In the genomic region with DNA sequence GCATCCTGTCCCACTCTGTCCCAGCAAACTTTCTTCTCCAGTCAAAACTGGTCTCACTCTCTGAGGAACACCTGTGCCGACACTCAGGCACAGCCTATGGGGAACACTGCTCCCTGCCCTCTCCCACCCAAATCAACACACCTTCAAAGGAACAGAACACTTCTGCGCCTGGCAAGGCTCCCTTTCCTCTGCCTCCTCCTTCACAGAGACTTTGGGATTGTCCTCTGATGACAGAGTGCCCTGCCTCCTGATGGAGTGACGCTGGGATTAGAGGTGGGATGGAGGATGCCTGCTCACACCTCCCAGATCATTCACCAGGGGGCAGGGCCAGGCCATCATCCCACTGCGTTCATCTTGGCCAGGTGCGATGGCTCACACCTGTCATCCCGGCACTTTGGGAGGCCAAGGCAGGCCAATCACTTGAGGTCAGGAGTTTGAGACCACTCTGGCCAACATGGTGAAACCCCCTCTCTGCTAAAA, we compare ENCODE assay signal across 16 cellular contexts. TPM values are rescaled to one million over a fixed set of nuclear protein-coding genes. Genes with fewer than 3 reads are reported as not detected.
DNase-seq lines count a peak whose midpoint lies in the region; ATAC-seq, FAIRE-seq and TF ChIP-seq lines count a peak whose summit lies in the region.
"Had no signal": no experiment of that assay in that cellular context is flagged by ENCODE, and none has a peak within 500 bp of the region (broad histone marks: within the 10 kb centered on the region; RNA-seq: fewer than 3 reads in every experiment).

No MANE protein-coding gene starts in this region.

- H2BK5ac ChIP-seq in H1 (ENCODE audit: low read depth, low read length) = no peak overlapping the region

- H3K4me2 ChIP-seq in H1 (ENCODE audit: insufficient read depth in 1 of 2, low read depth in 2 of 2, low read length in 2 of 2) = no peak overlapping the region

- FAIRE-seq in H1 (lab: Jason Lieb, UNC) = no peak
- FAIRE-seq: K562, kidney had no signal

- no peak overlapping the region for H3K4ac ChIP-seq in H1 (replicated peaks; ENCODE audit: insufficient read length, low read depth, low read length)

- POLR2A ChIA-PET in activated CD4-positive, alpha-beta T cell treated with anti-CD3 and anti-CD28 coated beads, Interleukin-2, amount 10 ng/mL, durations not matched to agents 7 days and 5 days (lab: Charles Lee) = interaction anchor here (2.1 kb wide), 1 partner anchor 52 kb away, joined by 10 read pairs; no protein-coding TSS in a partner anchor
- POLR2A ChIA-PET in RWPE1 (lab: Yijun Ruan, JAX; ENCODE audit: low non-redundant PET) = no interaction called here
- POLR2A ChIA-PET in H1 (lab: Charles Lee; ENCODE audit: partially characterized antibody) = interaction anchor here (0.7 kb wide), 1 partner anchor 12 kb away, joined by 3 read pairs; no protein-coding TSS in a partner anchor

- WGBS in H1 (ENCODE audit: extremely low coverage in 1 of 2, insufficient coverage in 1 of 2, insufficient read length in 1 of 2, insufficient replicate concordance in 2 of 2, low coverage in 1 of 2, low lambda C conversion rate in 2 of 2, missing lambda C conversion rate in 1 of 2), 2 experiments = 92% methylated on average over 6 of the region's 6 CpGs; no CpG with 5 or more reads in 1 of the 2 experiments
- WGBS in adrenal gland, 4 donors = 91 to 98% (median 93%) methylated on average over 5 to 6 of the region's 6 CpGs

- H2BK15ac ChIP-seq in H1 (ENCODE audit: low read length) = no peak overlapping the region

- no peak overlapping the region for H2BK12ac ChIP-seq in H1 (ENCODE audit: low read depth, low read length)

- TF ChIP-seq CTCF in RWPE1 (conservative IDR thresholded peaks at IDR 0.05; ENCODE audit: low read depth) = no peak
- peak; percentile 13 to 35 (median 32); a peak in 2 of 4 replicates for TF ChIP-seq CTCF in H1 (IDR thresholded peaks at IDR 0.05; ENCODE audit: control extremely low read depth in 1 of 3, insufficient read depth in 1 of 3, low read depth in 1 of 3, low read length in 3 of 3)
- TF ChIP-seq CTCF in adrenal gland (IDR thresholded peaks at IDR 0.05) = no peak

- DNase-seq in activated CD4-positive, alpha-beta T cell treated with anti-CD3 and anti-CD28 coated beads, Interleukin-2, amount 10 ng/mL, durations not matched to agents 7 days and 5 days = peak; percentile 5
- DNase-seq in activated CD4-positive, alpha-beta T cell treated with anti-CD3 and anti-CD28 coated beads for 1 hour = no peak
- DNase-seq in RWPE1 (ENCODE audit: low spot score) (no peak), H1 (ENCODE audit: low read depth in 1 of 2, low spot score in 2 of 2) (no peak), adrenal gland (no peak), HCEC 1CT (no peak)
- DNase-seq: colonic mucosa, foreskin melanocyte, kidney, NCI-H1694, sigmoid colon had no signal

- no peak overlapping the region for H3K9ac ChIP-seq in H1 (replicated peaks in 1 of 4; ENCODE audit: extremely low read depth in 1 of 4, low read depth in 3 of 4, low read length in 3 of 4)

- no peak overlapping the region for H2BK120ac ChIP-seq in H1 (replicated peaks; ENCODE audit: low read depth, low read length)

- H2AK5ac ChIP-seq in H1 (ENCODE audit: low read depth, low read length) = no peak overlapping the region

- H3K4me1 ChIP-seq in H1 (replicated peaks in 1 of 4; ENCODE audit: control insufficient read depth in 3 of 4, insufficient read depth in 4 of 4, low read length in 3 of 4) (peaks cover 0 to 5% (median 1%) of the 10 kb centered on the region in 4 experiments; a peak in 3 of 7 replicates), adrenal gland (replicated peaks in 1 of 2) (peaks cover 0 to 13% of the 10 kb centered on the region in 2 donors)
- H3K4me1 ChIP-seq: colonic mucosa had no signal

- H3K36me3 ChIP-seq in H1 (ENCODE audit: control insufficient read depth in 2 of 4, insufficient read depth in 4 of 4, low read length in 3 of 4) (no peaks in the 10 kb centered on the region), adrenal gland (replicated peaks in 1 of 2) (no peaks in the 10 kb centered on the region)
- H3K36me3 ChIP-seq: colonic mucosa, sigmoid colon, tibial nerve had no signal

- no peak overlapping the region for H3K18ac ChIP-seq in H1 (ENCODE audit: extremely low read depth, low read length)

- H3K27ac ChIP-seq in RWPE1 (peak overlapping the region; percentile 91), H1 (ENCODE audit: low read depth, low read length) (no peak overlapping the region), adrenal gland (peak overlapping the region in 1 of 5 donors; percentile 29)
- H3K27ac ChIP-seq: colonic mucosa, sigmoid colon had no signal

- no peak overlapping the region for H3K56ac ChIP-seq in H1 (replicated peaks; ENCODE audit: insufficient read length, low read depth, low read length)

- no peaks in the 10 kb centered on the region for H3K79me1 ChIP-seq in H1 (ENCODE audit: low read depth, low read length)

- no peaks in the 10 kb centered on the region for H3K23me2 ChIP-seq in H1 (ENCODE audit: low read depth, low read length)

- intact Hi-C loops in adrenal gland (cut with DNase I) = no loop called here

- H3K4me3 Mint-ChIP-seq in activated CD4-positive, alpha-beta T cell treated with anti-CD3 and anti-CD28 coated beads, Interleukin-2, amount 10 ng/mL, durations not matched to agents 7 days and 5 days = no peak overlapping the region
- H3K4me3 Mint-ChIP-seq in stimulated activated memory B cell treated with anti-CD40 and anti-IgM and Interleukin-4, amounts not matched to agents 10 μg/mL and 1 μg/mL and 100 μg/mL, for 72 hours = no peak overlapping the region
- H3K4me3 Mint-ChIP-seq: nephron had no signal

- no peak overlapping the region for H3K23ac ChIP-seq in H1 (ENCODE audit: insufficient read length)

- CTCF ChIA-PET in activated CD4-positive, alpha-beta T cell treated with anti-CD3 and anti-CD28 coated beads, Interleukin-2, amount 10 ng/mL, durations not matched to agents 7 days and 5 days (lab: Charles Lee) = interaction anchor here (0.9 to 1.6 kb wide), 3 partner anchors 12 to 18 kb away, joined by 3 to 5 read pairs (median 3); no protein-coding TSS in a partner anchor
- CTCF ChIA-PET in RWPE1 (lab: Yijun Ruan, JAX) = no interaction called here
- CTCF ChIA-PET in H1 (lab: Charles Lee; ENCODE audit: partially characterized antibody) = interaction anchor here (0.6 to 1.0 kb wide), 3 partner anchors 17 to 304 kb away, joined by 3 to 4 read pairs (median 3); no protein-coding TSS in a partner anchor

- peaks cover 3% of the 10 kb centered on the region for H3K9me3 Mint-ChIP-seq in activated CD4-positive, alpha-beta T cell treated with anti-CD3 and anti-CD28 coated beads, Interleukin-2, amount 10 ng/mL, durations not matched to agents 7 days and 5 days
- H3K9me3 Mint-ChIP-seq in stimulated activated memory B cell treated with anti-CD40 and anti-IgM and Interleukin-4, amounts not matched to agents 10 μg/mL and 1 μg/mL and 100 μg/mL, for 72 hours = peaks cover 12% of the 10 kb centered on the region
- H3K9me3 Mint-ChIP-seq: nephron had no signal

- H4K8ac ChIP-seq in H1 (ENCODE audit: extremely low read depth, insufficient read depth, low read length) = no peak overlapping the region

- H3K79me2 ChIP-seq in H1 (ENCODE audit: control insufficient read depth in 1 of 2, insufficient read depth in 2 of 2, low read length in 2 of 2) = no peaks in the 10 kb centered on the region

- H3K27me3 Mint-ChIP-seq in activated CD4-positive, alpha-beta T cell treated with anti-CD3 and anti-CD28 coated beads, Interleukin-2, amount 10 ng/mL, durations not matched to agents 7 days and 5 days = no peaks in the 10 kb centered on the region
- H3K27me3 Mint-ChIP-seq in stimulated activated memory B cell treated with anti-CD40 and anti-IgM and Interleukin-4, amounts not matched to agents 10 μg/mL and 1 μg/mL and 100 μg/mL, for 72 hours = no peaks in the 10 kb centered on the region

- H3K27ac Mint-ChIP-seq in activated CD4-positive, alpha-beta T cell treated with anti-CD3 and anti-CD28 coated beads, Interleukin-2, amount 10 ng/mL, durations not matched to agents 7 days and 5 days = peak overlapping the region; percentile 92
- H3K27ac Mint-ChIP-seq in stimulated activated memory B cell treated with anti-CD40 and anti-IgM and Interleukin-4, amounts not matched to agents 10 μg/mL and 1 μg/mL and 100 μg/mL, for 72 hours = peak overlapping the region; percentile 99
- H3K27ac Mint-ChIP-seq: nephron had no signal

- TF ChIP-seq EP300 in H1 (IDR thresholded peaks at IDR 0.05; ENCODE audit: borderline replicate concordance in 1 of 2, low read depth in 2 of 2, low read length in 2 of 2) = no peak

- no peaks in the 10 kb centered on the region for H3K9me3 ChIP-seq in H1 (ENCODE audit: insufficient read depth in 2 of 2, low read depth in 1 of 2, low read length in 1 of 2)
- H3K9me3 ChIP-seq in adrenal gland (replicated peaks in 1 of 3) = no peaks in the 10 kb centered on the region
- H3K9me3 ChIP-seq: colonic mucosa, sigmoid colon, tibial nerve had no signal

- peaks cover 80% of the 10 kb centered on the region for H3K4me1 Mint-ChIP-seq in activated CD4-positive, alpha-beta T cell treated with anti-CD3 and anti-CD28 coated beads, Interleukin-2, amount 10 ng/mL, durations not matched to agents 7 days and 5 days
- peaks cover 56% of the 10 kb centered on the region for H3K4me1 Mint-ChIP-seq in stimulated activated memory B cell treated with anti-CD40 and anti-IgM and Interleukin-4, amounts not matched to agents 10 μg/mL and 1 μg/mL and 100 μg/mL, for 72 hours

- TF ChIP-seq POLR2A in H1 (IDR thresholded peaks at IDR 0.05; ENCODE audit: control extremely low read depth in 1 of 2, low read depth in 2 of 2, low read length in 2 of 2) (no peak), adrenal gland (IDR thresholded peaks at IDR 0.05) (no peak)

- peaks cover 6% of the 10 kb centered on the region for H3K36me3 Mint-ChIP-seq in activated CD4-positive, alpha-beta T cell treated with anti-CD3 and anti-CD28 coated beads, Interleukin-2, amount 10 ng/mL, durations not matched to agents 7 days and 5 days (ENCODE audit: low read depth)
- peaks cover 18% of the 10 kb centered on the region for H3K36me3 Mint-ChIP-seq in stimulated activated memory B cell treated with anti-CD40 and anti-IgM and Interleukin-4, amounts not matched to agents 10 μg/mL and 1 μg/mL and 100 μg/mL, for 72 hours

- no peak overlapping the region for H2BK20ac ChIP-seq in H1 (ENCODE audit: low read length)

- H3K14ac ChIP-seq in H1 (ENCODE audit: insufficient read length) = no peak overlapping the region

- H4K5ac ChIP-seq in H1 (ENCODE audit: insufficient read length, low read depth, low read length) = no peak overlapping the region

- no peak overlapping the region for H4K91ac ChIP-seq in H1 (replicated peaks; ENCODE audit: insufficient read length, low read length)

- no peak overlapping the region for H3K4me3 ChIP-seq in H1 (ENCODE audit: extremely low read depth in 1 of 4, insufficient read depth in 2 of 4, low read depth in 3 of 4, low read length in 4 of 4)
- no peak overlapping the region for H3K4me3 ChIP-seq in adrenal gland
- H3K4me3 ChIP-seq: colonic mucosa, K562, sigmoid colon, tibial nerve had no signal

- peak in 1 of 2 experiments; percentile 52; a peak in 2 of 4 replicates for TF ChIP-seq RAD21 in H1 (IDR thresholded peaks at IDR 0.05 in 1 of 2, conservative IDR thresholded peaks at IDR 0.05 in 1 of 2; ENCODE audit: low read depth in 2 of 2, low read length in 2 of 2)

- ATAC-seq in stimulated activated memory B cell treated with anti-CD40 and anti-IgM and Interleukin-4, amounts not matched to agents 10 μg/mL and 1 μg/mL and 100 μg/mL, for 72 hours = no peak
- ATAC-seq in HG02981 (IDR thresholded peaks at IDR 0.05; ENCODE audit: unreplicated experiment) = no peak
- ATAC-seq: K562 had no signal

- no peak overlapping the region for H2AFZ ChIP-seq in H1 (ENCODE audit: low read length)

- H4K20me1 ChIP-seq in H1 (replicated peaks in 1 of 2; ENCODE audit: control insufficient read depth in 1 of 2, insufficient read depth in 2 of 2, low read length in 2 of 2) = no peaks in the 10 kb centered on the region

- no peaks in the 10 kb centered on the region for H3K27me3 ChIP-seq in H1 (replicated peaks in 1 of 4; ENCODE audit: control insufficient read depth in 3 of 4, extremely low read depth in 1 of 4, insufficient read depth in 3 of 4, low read length in 3 of 4)
- H3K27me3 ChIP-seq in adrenal gland = no peaks in the 10 kb centered on the region
- H3K27me3 ChIP-seq: colonic mucosa, sigmoid colon, tibial nerve had no signal

RNA-seq across cellular contexts. Expression of a gene that starts 26.5 kb away (rescaled TPM):
- 100 to 1,000 TPM; 155 to 167 TPM for total RNA-seq in activated CD4-positive, alpha-beta T cell treated with anti-CD3 and anti-CD28 coated beads, Interleukin-2, amount 10 ng/mL, durations not matched to agents 7 days and 5 days
- 19.5 and 23.0 TPM in 2 replicates for total RNA-seq in H1 (2021; fragmentation: NEBNext Ultra II Directional; extraction: Animal tissue kit (Norgen Biotek cat#: 25700))
- 5.7 and 10.1 TPM in 2 replicates for polyA plus RNA-seq in H1 (2011; rRNA removed)
- 8.9 TPM for polyA plus RNA-seq in H1 (2011; cell fraction: cytosol; rRNA removed)
- 19.0 TPM for polyA plus RNA-seq in H1 (2011; cell fraction: nucleus; rRNA removed)
- 9.4 to 16.4 TPM (median 12.4 TPM) in 4 replicates for polyA plus RNA-seq in H1 (2012, experiment 1 of 2)
- polyA plus RNA-seq in H1 (2012, experiment 2 of 2) = 4.0 TPM
- 9.9 TPM for polyA plus RNA-seq in H1 (2013, experiment 1 of 2)
- 10.1 TPM for polyA plus RNA-seq in H1 (2013, experiment 2 of 2)
- 19.2 and 29.7 TPM in 2 replicates for polyA minus RNA-seq in H1 (2011; rRNA and poly(A)+ RNA removed)
- polyA minus RNA-seq in H1 (2011; cell fraction: cytosol; rRNA and poly(A)+ RNA removed) = 9.5 TPM
- 108 TPM for polyA minus RNA-seq in H1 (2011; cell fraction: nucleus; rRNA and poly(A)+ RNA removed)
- total RNA-seq in adrenal gland = 10 to 100 TPM; 14.4 to 70.2 (median 38.9) TPM
- polyA plus RNA-seq in adrenal gland = 10 to 100 TPM; 14.9 to 25.2 (median 18.0) TPM

Comparison
In these comparisons a context has a peak if more than half of its experiments do, and no peak if none do; other contexts are left out.
1. CTCF ChIP-seq: peak in H1 (3 of 3); none in RWPE1 (single experiment) and adrenal gland (0 of 6).